Comparison of ENCODE assay signal across 11 cellular contexts in genomic region chr1:59298710-59299346, GRCh38. TPM values are rescaled to one million over a fixed set of nuclear protein-coding genes. Genes with fewer than 3 reads are reported as not detected.
A peak's percentile ranks its signal among the peaks of the same experiment; 100 is the strongest.
DNase-seq lines count a peak whose midpoint lies in the region; ATAC-seq and TF ChIP-seq lines count a peak whose summit lies in the region.
"Had no signal": no experiment of that assay in that cellular context is flagged by ENCODE, and none has a peak within 500 bp of the region (broad histone marks: within the 10 kb centered on the region; RNA-seq: fewer than 3 reads in every experiment).

No MANE protein-coding gene starts in this region.

- TF ChIP-seq POLR2A in Peyer's patch (IDR thresholded peaks at IDR 0.05), result no peak
- no peak for TF ChIP-seq POLR2A in spleen (IDR thresholded peaks at IDR 0.05)

- H3K9me3 ChIP-seq in Peyer's patch (no peaks in the 10 kb centered on the region), spleen (peaks cover 0 to 5% (median 0%) of the 10 kb centered on the region in 8 donors)
- H3K9me3 ChIP-seq in effector memory CD4-positive, alpha-beta T cell (ENCODE audit: control insufficient read depth, low read length), result no peaks in the 10 kb centered on the region
- H3K9me3 ChIP-seq: SJSA1 had no signal

- H3K36me3 ChIP-seq in Peyer's patch (no peaks in the 10 kb centered on the region), spleen (peaks cover 0 to 4% (median 0%) of the 10 kb centered on the region in 6 donors)
- no peaks in the 10 kb centered on the region for H3K36me3 ChIP-seq in effector memory CD4-positive, alpha-beta T cell (ENCODE audit: control insufficient read depth, insufficient read depth, low read length)
- H3K36me3 ChIP-seq: SJSA1 had no signal

- peaks cover 4% of the 10 kb centered on the region for H3K27me3 Mint-ChIP-seq in glutamatergic neuron (ENCODE audit: unreplicated experiment)
- H3K27me3 Mint-ChIP-seq: activated CD8-positive, alpha-beta T cell treated with anti-CD3 and anti-CD28 coated beads for 36 hours had no signal

- TF ChIP-seq CTCF in Peyer's patch (IDR thresholded peaks at IDR 0.05) (no peak), glutamatergic neuron (IDR thresholded peaks at IDR 0.05; ENCODE audit: partially characterized antibody, unreplicated experiment) (no peak), spleen (IDR thresholded peaks at IDR 0.05 in 8 of 11, conservative IDR thresholded peaks at IDR 0.05 in 3 of 11) (no peak)

- H3K4me3 Mint-ChIP-seq in glutamatergic neuron (ENCODE audit: unreplicated experiment), result no peak overlapping the region

- H3K27me3 ChIP-seq in Peyer's patch, result no peaks in the 10 kb centered on the region
- H3K27me3 ChIP-seq in spleen (replicated peaks in 1 of 7), result no peaks in the 10 kb centered on the region
- no peaks in the 10 kb centered on the region for H3K27me3 ChIP-seq in effector memory CD4-positive, alpha-beta T cell (replicated peaks; ENCODE audit: control insufficient read depth, insufficient read depth, low read length, poor library complexity, severe bottlenecking)
- H3K27me3 ChIP-seq: SJSA1 had no signal

- peak; percentile 83 for DNase-seq in ELR (ENCODE audit: low read depth)
- no peak for DNase-seq in Peyer's patch
- DNase-seq in glutamatergic neuron, result no peak
- DNase-seq in spleen, result no peak
- DNase-seq in effector memory CD4-positive, alpha-beta T cell, result no peak
- DNase-seq in left lobe of liver (ENCODE audit: low spot score), result no peak
- no peak for DNase-seq in NCI-H1930 (lab: John Stamatoyannopoulos, UW)
- DNase-seq: activated CD8-positive, alpha-beta T cell treated with anti-CD3 and anti-CD28 coated beads for 36 hours; stimulated activated CD4-positive, alpha-beta T cell treated with anti-CD3 and anti-CD28 coated beads, Interleukin-2, amount 100 ng/mL, for 48 hours had no signal

- peaks cover 7% of the 10 kb centered on the region for H3K36me3 Mint-ChIP-seq in glutamatergic neuron (ENCODE audit: unreplicated experiment)

- H3K9me3 Mint-ChIP-seq in glutamatergic neuron (ENCODE audit: unreplicated experiment), result peaks cover 3% of the 10 kb centered on the region

- peak overlapping the region; percentile 53 for H3K27ac Mint-ChIP-seq in glutamatergic neuron (ENCODE audit: unreplicated experiment)

- ATAC-seq in HG03196 (IDR thresholded peaks at IDR 0.05; ENCODE audit: unreplicated experiment) (no peak), left lobe of liver (no peak)
- ATAC-seq: activated CD8-positive, alpha-beta T cell treated with anti-CD3 and anti-CD28 coated beads for 36 hours had no signal

- intact Hi-C loops in spleen (cut with DNase I; ENCODE audit: low total_unique reads), result loop anchor here (10.0 kb wide), 3 partner anchors 394 to 514 kb away; partner anchors contain the start of gene JUN

- 90 to 97% (median 95%) methylated on average over 6 of the region's 6 CpGs for WGBS in spleen, 5 donors

- H3K4me1 ChIP-seq in Peyer's patch (peaks cover 0 to 21% (median 0%) of the 10 kb centered on the region in 4 donors), spleen (peaks cover 6 to 37% (median 19%) of the 10 kb centered on the region in 6 donors)
- peaks cover 3% of the 10 kb centered on the region for H3K4me1 ChIP-seq in effector memory CD4-positive, alpha-beta T cell (ENCODE audit: control insufficient read depth, insufficient read depth, low read length, poor library complexity, severe bottlenecking)

- H3K4me3 ChIP-seq in Peyer's patch (no peak overlapping the region), spleen (no peak overlapping the region)
- H3K4me3 ChIP-seq in effector memory CD4-positive, alpha-beta T cell (ENCODE audit: insufficient read depth, low read depth, low read length, poor library complexity, severe bottlenecking), result no peak overlapping the region
- H3K4me3 ChIP-seq: SJSA1 had no signal

- peaks cover 17% of the 10 kb centered on the region for H3K4me1 Mint-ChIP-seq in glutamatergic neuron (ENCODE audit: low read depth, unreplicated experiment)

- H3K27ac ChIP-seq in Peyer's patch (peak overlapping the region in 3 of 4 donors; percentile 3 to 97 (median 90)), spleen (peak overlapping the region in 6 of 8 donors; percentile 91 to 97 (median 94))
- no peak overlapping the region for H3K27ac ChIP-seq in effector memory CD4-positive, alpha-beta T cell (ENCODE audit: insufficient read depth, low read length, poor library complexity, severe bottlenecking)
- H3K27ac ChIP-seq: SJSA1 had no signal

RNA-seq across cellular contexts. Expression of gene FGGY, which starts 1.9 kb away (rescaled TPM):
- 100 to 1,000 TPM in 1 of 4 donors, 10 to 100 TPM in 3; 18.9 to 102 (median 33.6) TPM for total RNA-seq in Peyer's patch
- 11.6 TPM for total RNA-seq in glutamatergic neuron (ENCODE audit: unreplicated experiment)
- 10 to 100 TPM; 10.8 to 27.8 (median 14.3) TPM for total RNA-seq in spleen
- 1 to 10 TPM; 1.7 to 6.0 (median 2.4) TPM for polyA plus RNA-seq in spleen
- total RNA-seq in left lobe of liver, result 72.2 TPM
